18 cellular contexts compared by ENCODE assay signal in the genomic region with DNA sequence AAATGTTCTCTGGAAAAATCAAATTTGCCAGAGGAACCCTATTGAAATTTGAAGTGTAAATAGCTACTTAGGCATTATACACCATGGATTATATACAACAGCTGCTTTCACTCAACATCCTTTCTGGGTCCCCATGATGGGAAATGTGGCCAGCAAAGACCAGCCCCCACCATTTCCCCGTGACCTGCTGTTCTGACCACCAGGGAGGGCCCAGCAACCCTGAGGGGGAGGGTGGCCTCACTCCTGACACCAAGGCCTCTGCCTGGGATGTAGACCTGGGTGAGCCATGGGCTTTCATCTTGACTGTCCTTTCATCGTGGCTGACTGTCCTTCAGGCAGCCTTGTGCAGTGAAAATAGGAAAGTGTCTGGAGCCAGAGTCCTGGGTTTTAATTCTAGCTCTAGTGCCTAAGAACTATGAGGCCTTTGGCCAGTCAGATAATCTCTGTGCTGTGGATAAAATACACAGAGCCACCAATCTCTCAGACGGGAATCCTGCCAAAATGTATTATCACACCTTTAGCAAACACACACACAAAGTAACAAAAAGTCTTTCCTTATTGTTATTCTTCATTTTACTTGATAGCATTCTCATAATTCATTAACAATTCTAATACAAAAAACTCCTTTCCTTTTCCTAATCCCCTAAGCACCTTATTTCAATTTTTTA.
"Had no signal": no experiment of that assay in that cellular context is flagged by ENCODE, and none has a peak within 500 bp of the region (broad histone marks: within the 10 kb centered on the region; RNA-seq: fewer than 3 reads in every experiment).

No MANE protein-coding gene starts in this region.

- H3K27me3 Mint-ChIP-seq: activated CD4-positive, alpha-beta T cell treated with anti-CD3 and anti-CD28 coated beads for 36 hours; activated naive CD8-positive, alpha-beta T cell; progenitor cell of endocrine pancreas had no signal

- H3K27me3 ChIP-seq: cardiac muscle cell, SJSA1, thyroid gland, uterus had no signal

- H3K9me3 ChIP-seq: SJSA1, thyroid gland, uterus had no signal

- ATAC-seq: activated CD4-positive, alpha-beta T cell treated with anti-CD3 and anti-CD28 coated beads for 36 hours; WTC11 had no signal

- H3K27ac ChIP-seq: cardiac muscle cell, SJSA1, thyroid gland, uterus had no signal

- H3K27ac Mint-ChIP-seq: activated CD4-positive, alpha-beta T cell treated with anti-CD3 and anti-CD28 coated beads for 36 hours; activated naive CD8-positive, alpha-beta T cell; progenitor cell of endocrine pancreas; T-helper 2 cell treated with Interferon-gamma antibody and Interleukin-4, amounts not matched to agents 5 μg/mL and 100 μg/mL, for 36 hours had no signal

- H3K9me3 Mint-ChIP-seq: T-helper 2 cell treated with Interferon-gamma antibody and Interleukin-4, amounts not matched to agents 5 μg/mL and 100 μg/mL, for 36 hours had no signal

- H3K4me1 ChIP-seq: SJSA1, thyroid gland, uterus had no signal

- DNase-seq: activated CD4-positive, alpha-beta T cell treated with anti-CD3 and anti-CD28 coated beads for 36 hours; activated CD4-positive, alpha-beta T cell treated with anti-CD3 and anti-CD28 coated beads, Interleukin-2, amount 50 U/mL, for 48 hours; amniotic stem cell; foreskin fibroblast; glutamatergic neuron; hypothalamus; mesendoderm; occipital lobe; stimulated activated naive CD4-positive, alpha-beta T cell; thyroid gland; uterus had no signal

- H3K36me3 Mint-ChIP-seq: activated naive CD8-positive, alpha-beta T cell; WTC11 had no signal

- H3K36me3 ChIP-seq: cardiac muscle cell, SJSA1, thyroid gland, uterus had no signal

- H3K4me3 Mint-ChIP-seq: activated CD4-positive, alpha-beta T cell treated with anti-CD3 and anti-CD28 coated beads for 36 hours; activated naive CD8-positive, alpha-beta T cell; T-helper 2 cell treated with Interferon-gamma antibody and Interleukin-4, amounts not matched to agents 5 μg/mL and 100 μg/mL, for 36 hours; WTC11 had no signal

- H3K4me3 ChIP-seq: cardiac muscle cell, SJSA1, smooth muscle cell, thyroid gland, uterus had no signal
